14 cellular contexts compared by ENCODE assay signal in genomic region chr9:134545213-134546211, GRCh38.
DNase-seq lines count a peak whose midpoint lies in the region; ATAC-seq, FAIRE-seq and TF ChIP-seq lines count a peak whose summit lies in the region.
"Had no signal": no experiment of that assay in that cellular context is flagged by ENCODE, and none has a peak within 500 bp of the region (broad histone marks: within the 10 kb centered on the region; RNA-seq: fewer than 3 reads in every experiment).

No MANE protein-coding gene starts in this region.

- TF ChIP-seq RAD21 in H1 (IDR thresholded peaks at IDR 0.05 in 1 of 2, conservative IDR thresholded peaks at IDR 0.05 in 1 of 2; ENCODE audit: low read depth in 2 of 2, low read length in 2 of 2) = no peak

- peak overlapping the region; percentile 72; the same call in 1 of the 2 replicates for H2BK20ac ChIP-seq in H1 (ENCODE audit: low read length)

- H3K23me2 ChIP-seq in H1 (ENCODE audit: low read depth, low read length) = no peaks in the 10 kb centered on the region

- POLR2A ChIA-PET in H1 (lab: Charles Lee; ENCODE audit: partially characterized antibody) = no interaction called here

- no peak for TF ChIP-seq CTCF in H1 (IDR thresholded peaks at IDR 0.05; ENCODE audit: control extremely low read depth in 1 of 3, insufficient read depth in 1 of 3, low read depth in 1 of 3, low read length in 3 of 3)
- TF ChIP-seq CTCF in thoracic aorta (IDR thresholded peaks at IDR 0.05) = no peak
- TF ChIP-seq CTCF in WERI-Rb-1 (IDR thresholded peaks at IDR 0.05; ENCODE audit: low read depth, low read length) = no peak

- H3K4me3 ChIP-seq in H1 (ENCODE audit: extremely low read depth in 1 of 4, insufficient read depth in 2 of 4, low read depth in 3 of 4, low read length in 4 of 4) (no peak overlapping the region), thoracic aorta (peak overlapping the region; percentile 56), WERI-Rb-1 (ENCODE audit: low read depth, low read length) (no peak overlapping the region)
- H3K4me3 ChIP-seq: psoas muscle had no signal

- H2BK12ac ChIP-seq in H1 (ENCODE audit: low read depth, low read length) = peak overlapping the region; percentile 80; the same call in 1 of the 2 replicates

- FAIRE-seq in H1 (lab: Jason Lieb, UNC) = no peak
- FAIRE-seq: H54 had no signal

- H3K9me3 ChIP-seq in H1 (ENCODE audit: insufficient read depth in 2 of 2, low read depth in 1 of 2, low read length in 1 of 2) = no peaks in the 10 kb centered on the region; a peak in 1 of 4 replicates
- H3K9me3 ChIP-seq in thoracic aorta = no peaks in the 10 kb centered on the region
- no peaks in the 10 kb centered on the region for H3K9me3 ChIP-seq in WERI-Rb-1 (ENCODE audit: severe bottlenecking)
- H3K9me3 ChIP-seq: psoas muscle had no signal

- 88% methylated on average over 36 of the region's 36 CpGs; no CpG with 5 or more reads in 1 of the 2 experiments for WGBS in H1 (ENCODE audit: extremely low coverage in 1 of 2, insufficient coverage in 1 of 2, insufficient read length in 1 of 2, insufficient replicate concordance in 2 of 2, low coverage in 1 of 2, low lambda C conversion rate in 2 of 2, missing lambda C conversion rate in 1 of 2), 2 experiments

- no peak overlapping the region for H2AFZ ChIP-seq in H1 (ENCODE audit: low read length)

- no peak for TF ChIP-seq EP300 in H1 (IDR thresholded peaks at IDR 0.05; ENCODE audit: borderline replicate concordance in 1 of 2, low read depth in 2 of 2, low read length in 2 of 2)

- no peak overlapping the region for H3K4ac ChIP-seq in H1 (replicated peaks; ENCODE audit: insufficient read length, low read depth, low read length)

- DNase-seq in H4 (ENCODE audit: low spot score) (peak; percentile 39), H1 (ENCODE audit: low read depth in 1 of 2, low spot score in 2 of 2) (no peak), medulla oblongata (ENCODE audit: extremely low spot score) (peak; percentile 64), thoracic aorta (ENCODE audit: low spot score) (no peak), WERI-Rb-1 (no peak), NCI-H1694 (lab: John Stamatoyannopoulos, UW) (no peak), NCI-H82 treated with DMSO at 0.1 percent for 48 hours (lab: John Stamatoyannopoulos, UW; ENCODE audit: unreplicated experiment) (no peak)
- DNase-seq in activated CD4-positive, alpha-beta T cell treated with anti-CD3 and anti-CD28 coated beads, Interleukin-2, amount 50 U/mL, for 1 hour = no peak
- DNase-seq: activated effector memory CD4-positive, alpha-beta T cell treated with anti-CD3 and anti-CD28 coated beads, Interleukin-2, amount 50 U/mL, for 16 hours; DND-41; effector memory CD4-positive, alpha-beta T cell; NCI-H1092 had no signal

- H3K14ac ChIP-seq in H1 (ENCODE audit: insufficient read length) = no peak overlapping the region

- peak; percentile 37 for ATAC-seq in thoracic aorta (ENCODE audit: insufficient number of reproducible peaks, low FRiP score, low read depth)

- no peak overlapping the region for H3K23ac ChIP-seq in H1 (ENCODE audit: insufficient read length)

- peak overlapping the region; percentile 48; the same call in 1 of the 2 replicates for H4K8ac ChIP-seq in H1 (ENCODE audit: extremely low read depth, insufficient read depth, low read length)

- no peak overlapping the region; the same call in none of the 2 replicates for H3K18ac ChIP-seq in H1 (ENCODE audit: extremely low read depth, low read length)

- peak overlapping the region; percentile 69 for H4K91ac ChIP-seq in H1 (replicated peaks; ENCODE audit: insufficient read length, low read length)

- H3K27ac ChIP-seq in H1 (ENCODE audit: low read depth, low read length) (no peak overlapping the region), thoracic aorta (peak overlapping the region; percentile 64 to 65), WERI-Rb-1 (no peak overlapping the region)
- H3K27ac ChIP-seq: psoas muscle had no signal

- H4K20me1 ChIP-seq in H1 (replicated peaks in 1 of 2; ENCODE audit: control insufficient read depth in 1 of 2, insufficient read depth in 2 of 2, low read length in 2 of 2) = no peaks in the 10 kb centered on the region

- H3K9ac ChIP-seq in H1 (replicated peaks in 1 of 4; ENCODE audit: extremely low read depth in 1 of 4, low read depth in 3 of 4, low read length in 3 of 4) = no peak overlapping the region

- no peaks in the 10 kb centered on the region for H3K79me1 ChIP-seq in H1 (ENCODE audit: low read depth, low read length)

- H3K4me2 ChIP-seq in H1 (ENCODE audit: insufficient read depth in 1 of 2, low read depth in 2 of 2, low read length in 2 of 2) = no peak overlapping the region

- H2BK15ac ChIP-seq in H1 (ENCODE audit: low read length) = no peak overlapping the region; the same call in 1 of the 2 replicates

- CTCF ChIA-PET in H1 (lab: Charles Lee; ENCODE audit: partially characterized antibody) = no interaction called here

- H2AK5ac ChIP-seq in H1 (ENCODE audit: low read depth, low read length) = no peak overlapping the region

- H4K5ac ChIP-seq in H1 (ENCODE audit: insufficient read length, low read depth, low read length) = no peak overlapping the region

- H3K4me1 ChIP-seq in H1 (replicated peaks in 1 of 4; ENCODE audit: control insufficient read depth in 3 of 4, insufficient read depth in 4 of 4, low read length in 3 of 4) (peaks cover 3 to 8% (median 5%) of the 10 kb centered on the region in 4 experiments; a peak in 4 of 7 replicates), thoracic aorta (ENCODE audit: control insufficient read depth in 1 of 2, low read depth in 2 of 2) (peaks cover 11 to 33% of the 10 kb centered on the region in 2 donors)
- H3K4me1 ChIP-seq: psoas muscle had no signal

- H3K36me3 ChIP-seq in H1 (ENCODE audit: control insufficient read depth in 2 of 4, insufficient read depth in 4 of 4, low read length in 3 of 4) (no peaks in the 10 kb centered on the region), thoracic aorta (no peaks in the 10 kb centered on the region), WERI-Rb-1 (no peaks in the 10 kb centered on the region)

- H3K79me2 ChIP-seq in H1 (ENCODE audit: control insufficient read depth in 1 of 2, insufficient read depth in 2 of 2, low read length in 2 of 2) = no peaks in the 10 kb centered on the region

- no peak overlapping the region for H2BK120ac ChIP-seq in H1 (replicated peaks; ENCODE audit: low read depth, low read length)

- no peak overlapping the region for H2BK5ac ChIP-seq in H1 (ENCODE audit: low read depth, low read length)

- H3K56ac ChIP-seq in H1 (replicated peaks; ENCODE audit: insufficient read length, low read depth, low read length) = peak overlapping the region; percentile 18

- TF ChIP-seq POLR2A in H1 (IDR thresholded peaks at IDR 0.05; ENCODE audit: control extremely low read depth in 1 of 2, low read depth in 2 of 2, low read length in 2 of 2) = no peak

- H3K27me3 ChIP-seq in H1 (replicated peaks in 1 of 4; ENCODE audit: control insufficient read depth in 3 of 4, extremely low read depth in 1 of 4, insufficient read depth in 3 of 4, low read length in 3 of 4) (no peaks in the 10 kb centered on the region), thoracic aorta (replicated peaks; ENCODE audit: insufficient read depth) (no peaks in the 10 kb centered on the region), WERI-Rb-1 (ENCODE audit: insufficient read depth, low read depth, severe bottlenecking) (no peaks in the 10 kb centered on the region)

TF ChIP-seq in H1, 55 proteins besides CTCF, POLR2A, EP300 and RAD21:
- TF ChIP-seq BRCA1 (IDR thresholded peaks at IDR 0.05; ENCODE audit: low read depth, low read length) (no peak), EGR1 (IDR thresholded peaks at IDR 0.05; ENCODE audit: borderline replicate concordance, low read depth, low read length) (no peak), JUN (IDR thresholded peaks at IDR 0.05; ENCODE audit: low read depth, low read length) (no peak), POU5F1 (IDR thresholded peaks at IDR 0.05; ENCODE audit: low read depth, low read length) (no peak), HDAC6 (IDR thresholded peaks at IDR 0.05; ENCODE audit: low read depth, low read length) (no peak), NANOG (IDR thresholded peaks at IDR 0.05; ENCODE audit: insufficient read depth, low read depth, low read length, poor library complexity, severe bottlenecking) (no peak), TAF1 (IDR thresholded peaks at IDR 0.05; ENCODE audit: low read depth, low read length) (no peak), CBX8 (IDR thresholded peaks at IDR 0.05; ENCODE audit: borderline replicate concordance, low read depth, low read length) (no peak), FOSL1 (IDR thresholded peaks at IDR 0.05; ENCODE audit: insufficient read depth, low read depth, low read length) (no peak), ASH2L (IDR thresholded peaks at IDR 0.05; ENCODE audit: low read length) (no peak)
TF ChIP-seq in H1: peak in this region for 0.

Comparison
In these comparisons a context has a peak if more than half of its experiments do, and no peak if none do; other contexts are left out.
1. DNase-seq: peak in H4 (single experiment) and medulla oblongata (single experiment); none in H1 (0 of 2), thoracic aorta (single experiment), WERI-Rb-1 (single experiment), activated CD4-positive, alpha-beta T cell treated with anti-CD3 and anti-CD28 coated beads, Interleukin-2, amount 50 U/mL, for 1 hour (single experiment), NCI-H1694 (single experiment) and NCI-H82 treated with DMSO at 0.1 percent for 48 hours (single experiment).
2. H3K27ac ChIP-seq: peak in thoracic aorta (2 of 2); none in H1 (single experiment) and WERI-Rb-1 (single experiment).